Comparison of ENCODE assay signal across 1 cellular context in genomic region chr4:3232001-3232400, GRCh38.
TF ChIP-seq lines count a peak whose summit lies in the region.

No MANE protein-coding gene starts in this region.

TF ChIP-seq in WTC11, 78 proteins besides CTCF, POLR2A, EP300 and RAD21 (continued from another document):
- TF ChIP-seq AFF4 (CRISPR knock-in tag; IDR thresholded peaks at IDR 0.05; ENCODE audit: borderline replicate concordance) (no peak), ZNF512 (CRISPR knock-in tag; IDR thresholded peaks at IDR 0.05; ENCODE audit: borderline replicate concordance) (no peak), ZNF416 (CRISPR knock-in tag; IDR thresholded peaks at IDR 0.05) (no peak), ZNF425 (CRISPR knock-in tag; conservative IDR thresholded peaks at IDR 0.05) (no peak), ZNF219 (CRISPR knock-in tag; IDR thresholded peaks at IDR 0.05; ENCODE audit: borderline replicate concordance) (no peak), SMAD3 (CRISPR knock-in tag; IDR thresholded peaks at IDR 0.05; ENCODE audit: borderline replicate concordance) (no peak), ETV6 (CRISPR knock-in tag; IDR thresholded peaks at IDR 0.05) (no peak), NR1H2 (CRISPR knock-in tag; IDR thresholded peaks at IDR 0.05) (no peak), CBFB (CRISPR knock-in tag; IDR thresholded peaks at IDR 0.05; ENCODE audit: low read depth) (no peak), HMGXB4 (CRISPR knock-in tag; IDR thresholded peaks at IDR 0.05) (no peak)
